Comparison of ENCODE assay signal across 1 cellular context in the genomic region with DNA sequence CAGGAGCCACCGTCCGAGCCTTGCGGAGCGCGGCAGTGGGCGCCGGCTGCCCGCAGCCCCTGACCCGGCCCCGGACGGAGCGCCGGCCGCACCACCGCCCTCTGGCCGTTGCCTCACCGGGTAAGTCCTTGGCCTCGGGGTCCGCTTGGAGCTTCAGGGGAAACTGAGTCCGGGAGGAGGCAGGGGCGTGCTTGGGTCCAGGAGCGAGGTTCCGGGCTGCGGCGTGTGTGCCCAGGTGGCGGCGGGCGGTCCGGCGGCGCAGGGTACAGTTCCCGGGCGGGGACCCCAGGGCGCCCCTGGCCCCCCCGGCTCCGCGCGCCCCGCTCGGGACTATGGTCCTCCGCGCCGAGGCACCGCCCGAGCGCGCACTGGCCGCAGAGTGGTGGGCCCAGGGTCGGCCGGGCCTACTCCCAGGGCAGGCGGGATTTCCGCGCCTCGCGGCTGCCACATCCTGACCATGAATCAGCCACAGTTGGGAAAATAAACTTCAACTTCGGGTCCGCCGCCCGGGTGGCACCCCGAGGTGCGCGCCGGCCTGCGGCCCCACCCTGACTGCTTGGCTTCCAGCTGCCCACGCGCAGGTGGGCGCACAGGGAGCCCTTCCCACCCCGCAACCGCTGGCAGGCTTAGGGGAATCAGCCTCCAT.
A peak's percentile ranks its signal among the peaks of the same experiment; 100 is the strongest.
TF ChIP-seq lines count a peak whose summit lies in the region.

No MANE protein-coding gene starts in this region.

TF ChIP-seq in HepG2, 621 proteins besides CTCF, POLR2A, EP300 and RAD21 (continued from another document):
- 0 out of 2 replicates have a peak, but pooled peaks have one; percentile 21 for TF ChIP-seq MXD1 (CRISPR knock-in tag; IDR thresholded peaks at IDR 0.05)
- TF ChIP-seq RBFOX2 (IDR thresholded peaks at IDR 0.05; ENCODE audit: low read depth, low read length) = peak; percentile 35; the same call in 1 of the 2 replicates
- peak; percentile 14; the same call in 1 of the 2 replicates for TF ChIP-seq HIC2 (CRISPR knock-in tag; IDR thresholded peaks at IDR 0.05; ENCODE audit: low read depth)
- TF ChIP-seq BHLHE40 (IDR thresholded peaks at IDR 0.05; ENCODE audit: low read length) = no peak
- TF ChIP-seq SOX5 (CRISPR knock-in tag; IDR thresholded peaks at IDR 0.05; ENCODE audit: borderline replicate concordance) = no peak
- peak; percentile 18 for TF ChIP-seq AGO2 (optimal IDR thresholded peaks at IDR 0.05; ENCODE audit: low read depth, low read length)
- peak; percentile 46 for TF ChIP-seq ZFX (CRISPR knock-in tag; IDR thresholded peaks at IDR 0.05; ENCODE audit: low read depth)
- TF ChIP-seq SATB2 (CRISPR knock-in tag; IDR thresholded peaks at IDR 0.05) = no peak
- TF ChIP-seq, protein P1, sequence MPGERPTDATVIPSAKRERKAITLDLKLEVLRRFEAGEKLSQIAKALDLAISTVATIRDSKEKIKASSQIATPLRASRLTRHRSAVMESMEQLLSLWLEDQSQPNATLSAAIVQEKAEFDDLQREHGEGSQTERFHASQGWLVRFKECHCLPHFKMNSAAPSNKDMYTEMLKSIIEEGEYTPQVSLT (CRISPR knock-in tag; IDR thresholded peaks at IDR 0.05; ENCODE audit: borderline replicate concordance, low read depth) = no peak
- TF ChIP-seq, protein P2, sequence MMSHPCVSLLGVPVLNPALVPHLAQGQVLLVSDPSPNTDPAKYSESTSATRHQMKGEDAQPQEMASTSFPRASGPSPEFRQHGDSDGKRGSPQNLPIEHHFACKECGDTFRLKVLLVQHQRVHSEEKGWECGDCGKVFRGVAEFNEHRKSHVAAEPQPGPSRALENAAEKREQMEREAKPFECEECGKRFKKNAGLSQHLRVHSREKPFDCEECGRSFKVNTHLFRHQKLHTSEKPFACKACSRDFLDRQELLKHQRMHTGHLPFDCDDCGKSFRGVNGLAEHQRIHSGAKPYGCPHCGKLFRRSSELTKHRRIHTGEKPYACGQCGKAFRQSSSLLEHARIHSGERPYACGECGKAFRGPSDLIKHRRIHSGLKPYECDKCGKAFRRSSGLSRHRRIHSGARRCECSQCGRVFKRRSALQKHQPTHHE (CRISPR knock-in tag; IDR thresholded peaks at IDR 0.05; ENCODE audit: borderline replicate concordance) = no peak
TF ChIP-seq in HepG2: peak in this region for 34.
